ENCODE assay signal across 14 cellular contexts in genomic region chr14:34180428-34180827, GRCh38.
DNase-seq lines count a peak whose midpoint lies in the region; ATAC-seq and TF ChIP-seq lines count a peak whose summit lies in the region.
"Had no signal": no experiment of that assay in that cellular context is flagged by ENCODE, and none has a peak within 500 bp of the region (broad histone marks: within the 10 kb centered on the region; RNA-seq: fewer than 3 reads in every experiment).

No MANE protein-coding gene starts in this region.

- intact Hi-C loops in posterior vena cava (cut with DNase I) = no loop called here

- peaks cover 4% of the 10 kb centered on the region for H3K9me3 Mint-ChIP-seq in nephron
- H3K9me3 Mint-ChIP-seq: activated T-cell treated with anti-CD3 and anti-CD28 coated beads, Interleukin-2, amount 50 U/mL, for 24 hours; T-cell had no signal

- DNase-seq in ELF-1 (ENCODE audit: low read depth, low spot score) = peak; percentile 13
- peak; percentile 92 for DNase-seq in NOMO-1 treated with DMSO at 0.1 percent for 48 hours (lab: John Stamatoyannopoulos, UW; ENCODE audit: unreplicated experiment)
- DNase-seq in posterior vena cava (ENCODE audit: low spot score) = no peak
- DNase-seq in central memory CD4-positive, alpha-beta T cell = no peak
- no peak for DNase-seq in stimulated activated CD4-positive, alpha-beta T cell treated with anti-CD3 and anti-CD28 coated beads, Interleukin-4, amount 100 ng/mL, for 1 hour
- DNase-seq: activated CD4-positive, alpha-beta T cell treated with anti-CD3 and anti-CD28 coated beads for 4 hours; activated T-cell treated with anti-CD3 and anti-CD28 coated beads, Interleukin-2, amount 50 U/mL, for 24 hours; left lung; naive thymus-derived CD4-positive, alpha-beta T cell; sigmoid colon; T-cell had no signal

- H3K27me3 Mint-ChIP-seq in nephron (ENCODE audit: low read depth) = no peaks in the 10 kb centered on the region
- H3K27me3 Mint-ChIP-seq: activated T-cell treated with anti-CD3 and anti-CD28 coated beads, Interleukin-2, amount 50 U/mL, for 24 hours had no signal

- no peak for TF ChIP-seq CTCF in nephron (IDR thresholded peaks at IDR 0.05; ENCODE audit: unreplicated experiment in 3 of 3)

- peaks cover 17% of the 10 kb centered on the region for H3K4me1 Mint-ChIP-seq in nephron

- H3K27ac Mint-ChIP-seq in nephron = peak overlapping the region; percentile 35 to 56 (median 47)
- H3K27ac Mint-ChIP-seq: activated T-cell treated with anti-CD3 and anti-CD28 coated beads, Interleukin-2, amount 50 U/mL, for 24 hours; naive thymus-derived CD4-positive, alpha-beta T cell; T-cell had no signal

- ATAC-seq in HG02798 (IDR thresholded peaks at IDR 0.05; ENCODE audit: poor library complexity, unreplicated experiment) = peak; percentile 41
- ATAC-seq: left lung; naive thymus-derived CD4-positive, alpha-beta T cell; T-cell had no signal

- H3K36me3 Mint-ChIP-seq in nephron (ENCODE audit: low read depth) = no peaks in the 10 kb centered on the region
- H3K36me3 Mint-ChIP-seq: CD14-positive monocyte; naive thymus-derived CD4-positive, alpha-beta T cell; T-cell had no signal

- H3K4me3 Mint-ChIP-seq in nephron = no peak overlapping the region
- H3K4me3 Mint-ChIP-seq: activated T-cell treated with anti-CD3 and anti-CD28 coated beads, Interleukin-2, amount 50 U/mL, for 24 hours; CD14-positive monocyte; naive thymus-derived CD4-positive, alpha-beta T cell; T-cell had no signal

Comparison
In these comparisons a context has a peak if more than half of its experiments do, and no peak if none do; other contexts are left out.
1. DNase-seq: peak in ELF-1 (single experiment) and NOMO-1 treated with DMSO at 0.1 percent for 48 hours (single experiment); none in posterior vena cava (single experiment), central memory CD4-positive, alpha-beta T cell (single experiment) and stimulated activated CD4-positive, alpha-beta T cell treated with anti-CD3 and anti-CD28 coated beads, Interleukin-4, amount 100 ng/mL, for 1 hour (single experiment).